ENCODE assay signal across 12 cellular contexts in the genomic region with DNA sequence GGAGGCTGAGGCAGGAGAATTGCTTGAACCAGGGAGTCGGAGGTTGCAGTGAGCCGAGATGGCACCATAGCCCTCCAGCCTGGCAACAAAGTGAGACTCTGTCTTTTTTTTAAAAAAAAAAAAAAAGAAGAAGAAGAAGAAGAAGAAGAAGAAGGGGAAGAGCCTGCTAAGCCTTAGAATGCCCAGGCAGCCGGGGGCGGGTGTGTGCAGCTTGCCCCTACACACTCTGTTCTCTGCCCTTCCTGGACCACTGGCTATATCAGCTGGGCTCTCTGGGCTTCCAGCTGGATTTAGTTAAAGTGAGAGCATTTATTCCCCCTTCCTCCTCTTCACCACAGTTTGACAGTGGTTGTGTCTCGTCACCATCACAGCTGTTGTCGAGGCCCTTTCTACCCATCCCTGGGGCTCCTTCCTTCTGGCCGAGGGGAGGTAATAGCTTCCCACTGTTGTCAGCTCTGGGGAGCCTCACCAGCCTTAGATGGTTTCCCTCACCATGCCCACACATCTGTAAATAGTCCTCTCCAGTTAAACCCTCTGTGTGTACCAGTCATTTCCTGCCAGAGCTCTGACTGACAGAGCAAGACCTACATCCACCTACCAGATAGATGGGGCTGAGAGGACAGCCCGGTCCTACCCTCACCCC.
DNase-seq lines count a peak whose midpoint lies in the region; ATAC-seq and TF ChIP-seq lines count a peak whose summit lies in the region.
"Had no signal": no experiment of that assay in that cellular context is flagged by ENCODE, and none has a peak within 500 bp of the region (broad histone marks: within the 10 kb centered on the region; RNA-seq: fewer than 3 reads in every experiment).

No MANE protein-coding gene starts in this region.

- H3K36me3 ChIP-seq in mesenchymal stem cell (ENCODE audit: control insufficient read depth in 1 of 2, insufficient read depth in 2 of 2, low read depth in 1 of 2, low read length in 2 of 2): peaks cover 0 to 5% of the 10 kb centered on the region in 2 experiments
- H3K36me3 ChIP-seq: HAP-1, heart left ventricle had no signal

- H4K8ac ChIP-seq in mesenchymal stem cell (ENCODE audit: low read length): no peak overlapping the region

- no peaks in the 10 kb centered on the region for H3K27me3 ChIP-seq in CD4-positive, alpha-beta T cell (ENCODE audit: control insufficient read depth, insufficient read depth, low read length)
- H3K27me3 ChIP-seq in mesenchymal stem cell (ENCODE audit: control insufficient read depth in 1 of 2, insufficient read depth in 1 of 2, low read length in 2 of 2): no peaks in the 10 kb centered on the region
- H3K27me3 ChIP-seq: heart left ventricle had no signal

- no peak overlapping the region for H2AK5ac ChIP-seq in mesenchymal stem cell (ENCODE audit: low read length, severe bottlenecking)

- peaks cover 4% of the 10 kb centered on the region for H3K36me3 Mint-ChIP-seq in CD4-positive, alpha-beta T cell (ENCODE audit: low read depth)

- no peak overlapping the region for H2BK12ac ChIP-seq in mesenchymal stem cell (ENCODE audit: low read length in 2 of 2)

- ATAC-seq in CD4-positive, alpha-beta T cell (ENCODE audit: poor library complexity): peak; percentile 67
- ATAC-seq in GM21786 (IDR thresholded peaks at IDR 0.05; ENCODE audit: unreplicated experiment) (no peak), HG03159 (IDR thresholded peaks at IDR 0.05; ENCODE audit: unreplicated experiment) (no peak)
- ATAC-seq: left ventricle myocardium superior had no signal

- H3K18ac ChIP-seq in mesenchymal stem cell (ENCODE audit: low read depth in 1 of 2, low read length in 2 of 2): no peak overlapping the region

- peaks cover 3% of the 10 kb centered on the region for H3K9me3 Mint-ChIP-seq in CD4-positive, alpha-beta T cell

- CTCF ChIA-PET in CD4-positive, alpha-beta T cell (lab: Charles Lee): interaction anchor here (0.8 to 1.2 kb wide), 2 partner anchors 10 to 49 kb away, joined by 3 to 4 read pairs; no protein-coding TSS in a partner anchor

- H2BK120ac ChIP-seq in mesenchymal stem cell (ENCODE audit: low read depth, low read length): no peak overlapping the region

- H3K4me1 ChIP-seq in mesenchymal stem cell (ENCODE audit: control insufficient read depth, insufficient read depth, low read depth, low read length): no peaks in the 10 kb centered on the region
- H3K4me1 ChIP-seq: HAP-1 had no signal

- no peak for TF ChIP-seq CTCF in CD4-positive, alpha-beta T cell (IDR thresholded peaks at IDR 0.05)
- no peak for TF ChIP-seq CTCF in HFF-Myc (IDR thresholded peaks at IDR 0.05; ENCODE audit: low read depth, low read length, missing control alignments)

- no peak for DNase-seq in CD4-positive, alpha-beta T cell
- DNase-seq in HFF-Myc (ENCODE audit: extremely low read depth, low read depth) (peak; percentile 15), UCSD-AML1 (lab: John Stamatoyannopoulos, UW; ENCODE audit: unreplicated experiment) (peak; percentile 39), mesenchymal stem cell (peak; percentile 18), pons (ENCODE audit: low spot score) (no peak)
- DNase-seq: heart left ventricle, KG1, left ventricle myocardium superior, NCI-H345 had no signal

- H2BK5ac ChIP-seq in mesenchymal stem cell (ENCODE audit: low read depth, low read length, poor library complexity, severe bottlenecking): no peak overlapping the region

- H3K4me3 Mint-ChIP-seq in CD4-positive, alpha-beta T cell: peak overlapping the region; percentile 55

- H2BK15ac ChIP-seq in mesenchymal stem cell (ENCODE audit: low read depth, poor library complexity, severe bottlenecking): no peak overlapping the region

- no peaks in the 10 kb centered on the region for H3K27me3 Mint-ChIP-seq in CD4-positive, alpha-beta T cell

- no peak overlapping the region for H3K4me3 ChIP-seq in HFF-Myc (replicated peaks; ENCODE audit: low read depth, low read length)
- H3K4me3 ChIP-seq in mesenchymal stem cell (ENCODE audit: insufficient read depth in 1 of 2, low read depth in 1 of 2, low read length in 2 of 2): no peak overlapping the region
- H3K4me3 ChIP-seq: HAP-1, heart left ventricle had no signal

- POLR2A ChIA-PET in CD4-positive, alpha-beta T cell (lab: Charles Lee): interaction anchor here (0.8 to 3.3 kb wide), 11 partner anchors 8 to 78 kb away, joined by 3 to 34 read pairs (median 5); partner anchors contain the start of gene TRERF1

- H3K79me1 ChIP-seq in mesenchymal stem cell (replicated peaks; ENCODE audit: low read length, poor library complexity, severe bottlenecking): peaks cover 43% of the 10 kb centered on the region

- no peak overlapping the region for H3K27ac ChIP-seq in CD4-positive, alpha-beta T cell (ENCODE audit: low read depth, low read length)
- H3K27ac ChIP-seq in mesenchymal stem cell (ENCODE audit: low read length, poor library complexity, severe bottlenecking): no peak overlapping the region

- H3K9me3 ChIP-seq in CD4-positive, alpha-beta T cell (ENCODE audit: control insufficient read depth, low read length): no peaks in the 10 kb centered on the region
- no peaks in the 10 kb centered on the region for H3K9me3 ChIP-seq in mesenchymal stem cell (ENCODE audit: control insufficient read depth, low read length)
- H3K9me3 ChIP-seq: HAP-1, heart left ventricle had no signal

- H3K4me2 ChIP-seq in mesenchymal stem cell (ENCODE audit: low read length, poor library complexity, severe bottlenecking): no peak overlapping the region

- H3K27ac Mint-ChIP-seq in CD4-positive, alpha-beta T cell: peak overlapping the region; percentile 93

- H2AFZ ChIP-seq in mesenchymal stem cell (ENCODE audit: low read depth, low read length): no peak overlapping the region

- H4K91ac ChIP-seq in mesenchymal stem cell (ENCODE audit: low read length): no peak overlapping the region

- H3K4ac ChIP-seq in mesenchymal stem cell (ENCODE audit: low read depth in 1 of 2, low read length in 2 of 2): no peak overlapping the region

- intact Hi-C loops in CD4-positive, alpha-beta T cell (cut with DNase I, micrococcal nuclease): no loop called here

- no peak overlapping the region for H3K14ac ChIP-seq in mesenchymal stem cell (ENCODE audit: low read length in 2 of 2)

- WGBS in mesenchymal stem cell: 91% methylated on average over 8 of the region's 8 CpGs

- H3K4me1 Mint-ChIP-seq in CD4-positive, alpha-beta T cell (ENCODE audit: low read depth): peaks cover 67% of the 10 kb centered on the region

- H3K23ac ChIP-seq in mesenchymal stem cell (ENCODE audit: low read length in 2 of 2): no peak overlapping the region

- no peak overlapping the region for H3K9ac ChIP-seq in mesenchymal stem cell (ENCODE audit: low read length)

Comparison
In these comparisons a context has a peak if more than half of its experiments do, and no peak if none do; other contexts are left out.
1. DNase-seq: peak in HFF-Myc (single experiment), UCSD-AML1 (single experiment) and mesenchymal stem cell (single experiment); none in CD4-positive, alpha-beta T cell (0 of 10) and pons (single experiment).